8 cellular contexts compared by ENCODE assay signal in genomic region chr12:57549909-57550627, GRCh38. TPM values are rescaled to one million over a fixed set of nuclear protein-coding genes. Genes with fewer than 3 reads are reported as not detected.
A peak's percentile ranks its signal among the peaks of the same experiment; 100 is the strongest.
DNase-seq lines count a peak whose midpoint lies in the region; ATAC-seq and TF ChIP-seq lines count a peak whose summit lies in the region.

Gene KIF5A (plus strand): TSS chr12:57550044. CDS start chr12:57550272, 228 bp downstream.

- POLR2A ChIA-PET in activated CD8-positive, alpha-beta T cell treated with anti-CD3 and anti-CD28 coated beads for 36 hours (lab: Charles Lee), result no interaction called here

- H3K27me3 Mint-ChIP-seq in activated CD8-positive, alpha-beta T cell treated with anti-CD3 and anti-CD28 coated beads for 36 hours, result peaks cover 4% of the 10 kb centered on the region
- H3K27me3 Mint-ChIP-seq in endodermal cell (ENCODE audit: insufficient read depth) (peaks cover 38% of the 10 kb centered on the region), natural killer cell (ENCODE audit: low read depth in 2 of 2) (peaks cover 19 to 36% of the 10 kb centered on the region in 2 donors)
- H3K27me3 Mint-ChIP-seq in stimulated activated naive CD8-positive, alpha-beta T cell treated with anti-CD3 and anti-CD28 coated beads, Interleukin-15, Interleukin-2, amounts not matched to agents 100 ng/mL and 50 ng/mL, for 24 hours, result peaks cover 9% of the 10 kb centered on the region

- TF ChIP-seq CTCF in activated CD8-positive, alpha-beta T cell treated with anti-CD3 and anti-CD28 coated beads for 36 hours (IDR thresholded peaks at IDR 0.05), result no peak
- TF ChIP-seq CTCF in endodermal cell (conservative IDR thresholded peaks at IDR 0.05) (peak; percentile 18), natural killer cell (IDR thresholded peaks at IDR 0.05) (no peak)

- no peaks in the 10 kb centered on the region for H3K9me3 ChIP-seq in ES-I3 (ENCODE audit: control insufficient read depth, insufficient read depth, low read length)
- no peaks in the 10 kb centered on the region for H3K9me3 ChIP-seq in endodermal cell (ENCODE audit: control insufficient read depth, low read length)

- peak within 1 kb of the TSS; percentile 46 for H3K9ac ChIP-seq in ES-I3 (ENCODE audit: low read depth, low read length)
- H3K9ac ChIP-seq in endodermal cell (ENCODE audit: extremely low read depth, low read length, poor library complexity, severe bottlenecking), result no peak within 1 kb of the TSS

- WGBS in endodermal cell (ENCODE audit: insufficient coverage in 1 of 2, insufficient read length in 1 of 2), 2 experiments, result 1 to 3% methylated on average over 21 to 51 of the region's 51 CpGs

- DNase-seq in NCI-H1105 (lab: John Stamatoyannopoulos, UW) (peak; percentile 49), endodermal cell (peak; percentile 92), natural killer cell (peak; percentile 40)
- peak; percentile 72 for DNase-seq in activated CD8-positive, alpha-beta T cell treated with anti-CD3 and anti-CD28 coated beads for 36 hours

- no peak within 1 kb of the TSS for H3K27ac ChIP-seq in endodermal cell (ENCODE audit: low read depth, low read length)

- H3K27ac Mint-ChIP-seq in activated CD8-positive, alpha-beta T cell treated with anti-CD3 and anti-CD28 coated beads for 36 hours, result no peak within 1 kb of the TSS
- no peak within 1 kb of the TSS for H3K27ac Mint-ChIP-seq in endodermal cell
- H3K27ac Mint-ChIP-seq in natural killer cell, result no peak within 1 kb of the TSS
- H3K27ac Mint-ChIP-seq in stimulated activated naive CD8-positive, alpha-beta T cell treated with anti-CD3 and anti-CD28 coated beads, Interleukin-15, Interleukin-2, amounts not matched to agents 100 ng/mL and 50 ng/mL, for 24 hours, result no peak within 1 kb of the TSS

- peaks cover 6% of the 10 kb centered on the region for H3K36me3 Mint-ChIP-seq in activated CD8-positive, alpha-beta T cell treated with anti-CD3 and anti-CD28 coated beads for 36 hours (ENCODE audit: low read depth)
- H3K36me3 Mint-ChIP-seq in endodermal cell (ENCODE audit: low read depth) (peaks cover 2% of the 10 kb centered on the region), natural killer cell (no peaks in the 10 kb centered on the region)
- H3K36me3 Mint-ChIP-seq in stimulated activated naive CD8-positive, alpha-beta T cell treated with anti-CD3 and anti-CD28 coated beads, Interleukin-15, Interleukin-2, amounts not matched to agents 100 ng/mL and 50 ng/mL, for 24 hours (ENCODE audit: low read depth), result peaks cover 10% of the 10 kb centered on the region

- H3K4me3 Mint-ChIP-seq in activated CD8-positive, alpha-beta T cell treated with anti-CD3 and anti-CD28 coated beads for 36 hours, result peak within 1 kb of the TSS; percentile 75
- H3K4me3 Mint-ChIP-seq in endodermal cell, result peak within 1 kb of the TSS; percentile 70
- peak within 1 kb of the TSS; percentile 69 for H3K4me3 Mint-ChIP-seq in natural killer cell
- H3K4me3 Mint-ChIP-seq in stimulated activated naive CD8-positive, alpha-beta T cell treated with anti-CD3 and anti-CD28 coated beads, Interleukin-15, Interleukin-2, amounts not matched to agents 100 ng/mL and 50 ng/mL, for 24 hours, result peak within 1 kb of the TSS; percentile 76

- H3K4me3 ChIP-seq in endodermal cell (ENCODE audit: low read length), result peak within 1 kb of the TSS; percentile 81

- no peaks in the 10 kb centered on the region for H3K9me3 Mint-ChIP-seq in activated CD8-positive, alpha-beta T cell treated with anti-CD3 and anti-CD28 coated beads for 36 hours
- H3K9me3 Mint-ChIP-seq in endodermal cell (no peaks in the 10 kb centered on the region), natural killer cell (no peaks in the 10 kb centered on the region)
- no peaks in the 10 kb centered on the region for H3K9me3 Mint-ChIP-seq in stimulated activated naive CD8-positive, alpha-beta T cell treated with anti-CD3 and anti-CD28 coated beads, Interleukin-15, Interleukin-2, amounts not matched to agents 100 ng/mL and 50 ng/mL, for 24 hours

- CTCF ChIA-PET in activated CD8-positive, alpha-beta T cell treated with anti-CD3 and anti-CD28 coated beads for 36 hours (lab: Charles Lee), result no interaction called here

- peak; percentile 62 for ATAC-seq in activated CD8-positive, alpha-beta T cell treated with anti-CD3 and anti-CD28 coated beads for 36 hours
- ATAC-seq in natural killer cell (peak; percentile 57 to 64 (median 61)), GM19455 (IDR thresholded peaks at IDR 0.05; ENCODE audit: unreplicated experiment) (no peak), GM18511 (IDR thresholded peaks at IDR 0.05; ENCODE audit: unreplicated experiment) (no peak)

- H3K4me1 ChIP-seq in ES-I3 (ENCODE audit: insufficient read depth, low read length) (peaks cover 26% of the 10 kb centered on the region), endodermal cell (ENCODE audit: control insufficient read depth, insufficient read depth, low read length) (peaks cover 4% of the 10 kb centered on the region)

- H3K4me1 Mint-ChIP-seq in activated CD8-positive, alpha-beta T cell treated with anti-CD3 and anti-CD28 coated beads for 36 hours (ENCODE audit: low read depth), result peaks cover 31% of the 10 kb centered on the region
- H3K4me1 Mint-ChIP-seq in endodermal cell, result peaks cover 23% of the 10 kb centered on the region
- peaks cover 21 to 34% of the 10 kb centered on the region in 2 donors for H3K4me1 Mint-ChIP-seq in natural killer cell
- H3K4me1 Mint-ChIP-seq in stimulated activated naive CD8-positive, alpha-beta T cell treated with anti-CD3 and anti-CD28 coated beads, Interleukin-15, Interleukin-2, amounts not matched to agents 100 ng/mL and 50 ng/mL, for 24 hours (ENCODE audit: low read depth), result peaks cover 28% of the 10 kb centered on the region

- intact Hi-C loops in activated CD8-positive, alpha-beta T cell treated with anti-CD3 and anti-CD28 coated beads for 36 hours (cut with micrococcal nuclease), result no loop called here
- intact Hi-C loops in natural killer cell (cut with micrococcal nuclease), result no loop called here

- H3K36me3 ChIP-seq in ES-I3 (ENCODE audit: insufficient read depth, low read length) (no peaks in the 10 kb centered on the region; the same call in 1 of the 2 replicates), endodermal cell (ENCODE audit: control insufficient read depth, insufficient read depth, low read length) (peaks cover 8% of the 10 kb centered on the region)

- H3K27me3 ChIP-seq in endodermal cell (ENCODE audit: control insufficient read depth, insufficient read depth, low read length, poor library complexity, severe bottlenecking), result peaks cover 32% of the 10 kb centered on the region

RNA-seq across cellular contexts. Expression of gene KIF5A, which starts in this region (rescaled TPM):
- total RNA-seq in activated CD8-positive, alpha-beta T cell treated with anti-CD3 and anti-CD28 coated beads for 36 hours, result 1 to 10 TPM; 1.2 to 1.3 TPM
- total RNA-seq in endodermal cell (1 to 10 TPM; 2.3 to 4.5 TPM), natural killer cell (under 1 TPM; 0.09 to 0.40 (median 0.16) TPM)
- polyA plus RNA-seq in endodermal cell (2013, experiment 1 of 2), result 17.2 TPM
- 14.5 TPM for polyA plus RNA-seq in endodermal cell (2013, experiment 2 of 2)

Comparison
In these comparisons a context has a peak if more than half of its experiments do, and no peak if none do; other contexts are left out.
1. Peak in DNase-seq and ATAC-seq in natural killer cell; RNA of the gene not detected or under 1 TPM.
2. DNase-seq: peak in every context shown above with its lines; median percentile 92 in endodermal cell; 72 in activated CD8-positive, alpha-beta T cell treated with anti-CD3 and anti-CD28 coated beads for 36 hours; 49 in NCI-H1105; 40 in natural killer cell.